ENCODE assay signal across 1 cellular context in the genomic region with DNA sequence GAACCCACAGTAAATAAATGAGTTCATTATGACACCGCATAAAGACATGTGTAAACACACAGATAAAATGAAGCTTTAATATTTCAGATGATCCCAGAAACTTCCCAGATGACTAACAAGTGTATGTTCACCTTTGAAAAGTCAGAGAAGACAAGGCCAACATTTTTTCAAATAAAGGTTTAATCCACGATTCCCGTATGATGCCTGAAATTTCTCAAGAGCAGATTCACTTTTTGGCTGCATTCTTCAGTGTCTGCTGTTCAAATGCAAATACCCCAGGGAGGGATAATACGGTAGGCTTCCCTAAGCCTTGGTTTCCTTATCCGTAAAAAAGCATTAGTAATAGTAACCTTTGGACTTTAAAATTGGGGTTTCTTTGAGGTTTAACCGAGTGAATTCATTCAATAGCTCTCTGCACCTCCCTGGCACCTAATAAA.
TF ChIP-seq lines count a peak whose summit lies in the region.

No MANE protein-coding gene starts in this region.

TF ChIP-seq in A549, 52 proteins besides CTCF, POLR2A, EP300 and RAD21 (continued from another document):
- TF ChIP-seq GATA3 (IDR thresholded peaks at IDR 0.05; ENCODE audit: borderline replicate concordance) (peak; percentile 73; the same call in 1 of the 2 replicates), FOSL2 (IDR thresholded peaks at IDR 0.05) (peak; percentile 65), FOSL2 (CRISPR knock-in tag; IDR thresholded peaks at IDR 0.05) (peak; percentile 75), ZFP36 (IDR thresholded peaks at IDR 0.05; ENCODE audit: borderline replicate concordance, partially characterized antibody) (no peak)
TF ChIP-seq in A549: peak in this region for 8.
